ENCODE assay signal across 4 cellular contexts in the genomic region with DNA sequence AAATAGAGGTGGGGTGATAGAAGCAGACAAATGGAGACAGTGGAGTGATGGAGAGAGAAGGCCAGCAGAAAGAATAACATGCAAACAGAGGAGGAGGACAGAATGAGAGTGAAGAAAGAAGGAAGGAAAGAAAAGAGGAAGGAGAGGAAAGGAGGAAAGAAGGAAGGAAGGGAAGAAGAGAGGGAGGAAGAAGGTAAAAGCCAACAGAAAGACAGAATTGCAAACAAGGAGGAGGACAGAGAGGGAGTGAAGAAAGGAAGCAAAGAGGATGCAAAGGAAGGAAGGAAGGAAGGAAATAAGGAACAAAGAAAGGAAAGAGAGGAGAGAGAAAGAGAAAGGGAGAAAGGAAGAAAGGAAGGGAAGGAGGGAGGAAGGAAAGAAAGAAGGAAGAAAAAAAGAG.
A peak's percentile ranks its signal among the peaks of the same experiment; 100 is the strongest.
TF ChIP-seq lines count a peak whose summit lies in the region.

No MANE protein-coding gene starts in this region.

TF ChIP-seq in SK-N-SH, 30 proteins besides CTCF, POLR2A, EP300 and RAD21 (continues in another document):
- TF ChIP-seq, protein P1, sequence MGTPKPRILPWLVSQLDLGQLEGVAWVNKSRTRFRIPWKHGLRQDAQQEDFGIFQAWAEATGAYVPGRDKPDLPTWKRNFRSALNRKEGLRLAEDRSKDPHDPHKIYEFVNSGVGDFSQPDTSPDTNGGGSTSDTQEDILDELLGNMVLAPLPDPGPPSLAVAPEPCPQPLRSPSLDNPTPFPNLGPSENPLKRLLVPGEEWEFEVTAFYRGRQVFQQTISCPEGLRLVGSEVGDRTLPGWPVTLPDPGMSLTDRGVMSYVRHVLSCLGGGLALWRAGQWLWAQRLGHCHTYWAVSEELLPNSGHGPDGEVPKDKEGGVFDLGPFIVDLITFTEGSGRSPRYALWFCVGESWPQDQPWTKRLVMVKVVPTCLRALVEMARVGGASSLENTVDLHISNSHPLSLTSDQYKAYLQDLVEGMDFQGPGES (IDR thresholded peaks at IDR 0.05; ENCODE audit: low read depth, low read length): no peak
- TF ChIP-seq MEF2A (IDR thresholded peaks at IDR 0.05; ENCODE audit: borderline replicate concordance, low read depth) (no peak), TAF1 (IDR thresholded peaks at IDR 0.05; ENCODE audit: borderline replicate concordance, low read depth, low read length) (no peak), RCOR1 (IDR thresholded peaks at IDR 0.05; ENCODE audit: low read length) (no peak), FOXJ3 (CRISPR knock-in tag; IDR thresholded peaks at IDR 0.05) (no peak), NRF1 (IDR thresholded peaks at IDR 0.05; ENCODE audit: low read depth, low read length) (no peak), TCF12 (IDR thresholded peaks at IDR 0.05) (no peak), MXI1 (IDR thresholded peaks at IDR 0.05; ENCODE audit: low read depth, low read length) (no peak), CHD2 (IDR thresholded peaks at IDR 0.05; ENCODE audit: low read length, partially characterized antibody) (no peak), GATA2 (CRISPR knock-in tag; IDR thresholded peaks at IDR 0.05) (no peak), POLR2AphosphoS5 (IDR thresholded peaks at IDR 0.05; ENCODE audit: low read depth, low read length) (no peak)
- TF ChIP-seq, protein P2, sequence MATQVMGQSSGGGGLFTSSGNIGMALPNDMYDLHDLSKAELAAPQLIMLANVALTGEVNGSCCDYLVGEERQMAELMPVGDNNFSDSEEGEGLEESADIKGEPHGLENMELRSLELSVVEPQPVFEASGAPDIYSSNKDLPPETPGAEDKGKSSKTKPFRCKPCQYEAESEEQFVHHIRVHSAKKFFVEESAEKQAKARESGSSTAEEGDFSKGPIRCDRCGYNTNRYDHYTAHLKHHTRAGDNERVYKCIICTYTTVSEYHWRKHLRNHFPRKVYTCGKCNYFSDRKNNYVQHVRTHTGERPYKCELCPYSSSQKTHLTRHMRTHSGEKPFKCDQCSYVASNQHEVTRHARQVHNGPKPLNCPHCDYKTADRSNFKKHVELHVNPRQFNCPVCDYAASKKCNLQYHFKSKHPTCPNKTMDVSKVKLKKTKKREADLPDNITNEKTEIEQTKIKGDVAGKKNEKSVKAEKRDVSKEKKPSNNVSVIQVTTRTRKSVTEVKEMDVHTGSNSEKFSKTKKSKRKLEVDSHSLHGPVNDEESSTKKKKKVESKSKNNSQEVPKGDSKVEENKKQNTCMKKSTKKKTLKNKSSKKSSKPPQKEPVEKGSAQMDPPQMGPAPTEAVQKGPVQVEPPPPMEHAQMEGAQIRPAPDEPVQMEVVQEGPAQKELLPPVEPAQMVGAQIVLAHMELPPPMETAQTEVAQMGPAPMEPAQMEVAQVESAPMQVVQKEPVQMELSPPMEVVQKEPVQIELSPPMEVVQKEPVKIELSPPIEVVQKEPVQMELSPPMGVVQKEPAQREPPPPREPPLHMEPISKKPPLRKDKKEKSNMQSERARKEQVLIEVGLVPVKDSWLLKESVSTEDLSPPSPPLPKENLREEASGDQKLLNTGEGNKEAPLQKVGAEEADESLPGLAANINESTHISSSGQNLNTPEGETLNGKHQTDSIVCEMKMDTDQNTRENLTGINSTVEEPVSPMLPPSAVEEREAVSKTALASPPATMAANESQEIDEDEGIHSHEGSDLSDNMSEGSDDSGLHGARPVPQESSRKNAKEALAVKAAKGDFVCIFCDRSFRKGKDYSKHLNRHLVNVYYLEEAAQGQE (IDR thresholded peaks at IDR 0.05; ENCODE audit: low read depth, low read length): no peak

TF ChIP-seq in SK-N-SH treated with all-trans-retinoic acid at 6 μM for 48 hours, 23 proteins besides CTCF, POLR2A, EP300 and RAD21 (continued from another document and continues in another):
- no peak for TF ChIP-seq ARNTL (CRISPR knock-in tag; IDR thresholded peaks at IDR 0.05; ENCODE audit: borderline replicate concordance, low read depth)
- TF ChIP-seq ZFP3 (CRISPR knock-in tag; IDR thresholded peaks at IDR 0.05): no peak
- TF ChIP-seq, protein P3, sequence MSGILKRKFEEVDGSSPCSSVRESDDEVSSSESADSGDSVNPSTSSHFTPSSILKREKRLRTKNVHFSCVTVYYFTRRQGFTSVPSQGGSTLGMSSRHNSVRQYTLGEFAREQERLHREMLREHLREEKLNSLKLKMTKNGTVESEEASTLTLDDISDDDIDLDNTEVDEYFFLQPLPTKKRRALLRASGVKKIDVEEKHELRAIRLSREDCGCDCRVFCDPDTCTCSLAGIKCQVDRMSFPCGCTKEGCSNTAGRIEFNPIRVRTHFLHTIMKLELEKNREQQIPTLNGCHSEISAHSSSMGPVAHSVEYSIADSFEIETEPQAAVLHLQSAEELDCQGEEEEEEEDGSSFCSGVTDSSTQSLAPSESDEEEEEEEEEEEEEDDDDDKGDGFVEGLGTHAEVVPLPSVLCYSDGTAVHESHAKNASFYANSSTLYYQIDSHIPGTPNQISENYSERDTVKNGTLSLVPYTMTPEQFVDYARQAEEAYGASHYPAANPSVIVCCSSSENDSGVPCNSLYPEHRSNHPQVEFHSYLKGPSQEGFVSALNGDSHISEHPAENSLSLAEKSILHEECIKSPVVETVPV (CRISPR knock-in tag; IDR thresholded peaks at IDR 0.05): no peak
- TF ChIP-seq, protein P4, sequence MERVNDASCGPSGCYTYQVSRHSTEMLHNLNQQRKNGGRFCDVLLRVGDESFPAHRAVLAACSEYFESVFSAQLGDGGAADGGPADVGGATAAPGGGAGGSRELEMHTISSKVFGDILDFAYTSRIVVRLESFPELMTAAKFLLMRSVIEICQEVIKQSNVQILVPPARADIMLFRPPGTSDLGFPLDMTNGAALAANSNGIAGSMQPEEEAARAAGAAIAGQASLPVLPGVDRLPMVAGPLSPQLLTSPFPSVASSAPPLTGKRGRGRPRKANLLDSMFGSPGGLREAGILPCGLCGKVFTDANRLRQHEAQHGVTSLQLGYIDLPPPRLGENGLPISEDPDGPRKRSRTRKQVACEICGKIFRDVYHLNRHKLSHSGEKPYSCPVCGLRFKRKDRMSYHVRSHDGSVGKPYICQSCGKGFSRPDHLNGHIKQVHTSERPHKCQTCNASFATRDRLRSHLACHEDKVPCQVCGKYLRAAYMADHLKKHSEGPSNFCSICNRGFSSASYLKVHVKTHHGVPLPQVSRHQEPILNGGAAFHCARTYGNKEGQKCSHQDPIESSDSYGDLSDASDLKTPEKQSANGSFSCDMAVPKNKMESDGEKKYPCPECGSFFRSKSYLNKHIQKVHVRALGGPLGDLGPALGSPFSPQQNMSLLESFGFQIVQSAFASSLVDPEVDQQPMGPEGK (CRISPR knock-in tag; IDR thresholded peaks at IDR 0.05; ENCODE audit: borderline replicate concordance): no peak
- no peak for TF ChIP-seq TOX (CRISPR knock-in tag; IDR thresholded peaks at IDR 0.05; ENCODE audit: borderline replicate concordance)
- TF ChIP-seq TCF4 (CRISPR knock-in tag; IDR thresholded peaks at IDR 0.05; ENCODE audit: borderline replicate concordance): no peak
- no peak for TF ChIP-seq ZFP30 (CRISPR knock-in tag; IDR thresholded peaks at IDR 0.05)
- TF ChIP-seq OSR1 (CRISPR knock-in tag; IDR thresholded peaks at IDR 0.05): no peak
- no peak for TF ChIP-seq ZNF565 (CRISPR knock-in tag; conservative IDR thresholded peaks at IDR 0.05; ENCODE audit: low read depth)
- no peak for TF ChIP-seq ESRRG (CRISPR knock-in tag; IDR thresholded peaks at IDR 0.05)
- no peak for TF ChIP-seq RARB (CRISPR knock-in tag; IDR thresholded peaks at IDR 0.05)
- TF ChIP-seq SNAI2 (CRISPR knock-in tag; IDR thresholded peaks at IDR 0.05): no peak

TF ChIP-seq in HepG2, 621 proteins besides CTCF, POLR2A, EP300 and RAD21 (continued from another document and continues in another):
- TF ChIP-seq, protein P5, sequence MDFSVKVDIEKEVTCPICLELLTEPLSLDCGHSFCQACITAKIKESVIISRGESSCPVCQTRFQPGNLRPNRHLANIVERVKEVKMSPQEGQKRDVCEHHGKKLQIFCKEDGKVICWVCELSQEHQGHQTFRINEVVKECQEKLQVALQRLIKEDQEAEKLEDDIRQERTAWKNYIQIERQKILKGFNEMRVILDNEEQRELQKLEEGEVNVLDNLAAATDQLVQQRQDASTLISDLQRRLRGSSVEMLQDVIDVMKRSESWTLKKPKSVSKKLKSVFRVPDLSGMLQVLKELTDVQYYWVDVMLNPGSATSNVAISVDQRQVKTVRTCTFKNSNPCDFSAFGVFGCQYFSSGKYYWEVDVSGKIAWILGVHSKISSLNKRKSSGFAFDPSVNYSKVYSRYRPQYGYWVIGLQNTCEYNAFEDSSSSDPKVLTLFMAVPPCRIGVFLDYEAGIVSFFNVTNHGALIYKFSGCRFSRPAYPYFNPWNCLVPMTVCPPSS (IDR thresholded peaks at IDR 0.05): 0 out of 2 replicates have a peak, but pooled peaks have one; percentile 68

TF ChIP-seq in GM12878, 131 proteins besides CTCF, POLR2A, EP300 and RAD21 (continued from another document):
- TF ChIP-seq, protein P6, sequence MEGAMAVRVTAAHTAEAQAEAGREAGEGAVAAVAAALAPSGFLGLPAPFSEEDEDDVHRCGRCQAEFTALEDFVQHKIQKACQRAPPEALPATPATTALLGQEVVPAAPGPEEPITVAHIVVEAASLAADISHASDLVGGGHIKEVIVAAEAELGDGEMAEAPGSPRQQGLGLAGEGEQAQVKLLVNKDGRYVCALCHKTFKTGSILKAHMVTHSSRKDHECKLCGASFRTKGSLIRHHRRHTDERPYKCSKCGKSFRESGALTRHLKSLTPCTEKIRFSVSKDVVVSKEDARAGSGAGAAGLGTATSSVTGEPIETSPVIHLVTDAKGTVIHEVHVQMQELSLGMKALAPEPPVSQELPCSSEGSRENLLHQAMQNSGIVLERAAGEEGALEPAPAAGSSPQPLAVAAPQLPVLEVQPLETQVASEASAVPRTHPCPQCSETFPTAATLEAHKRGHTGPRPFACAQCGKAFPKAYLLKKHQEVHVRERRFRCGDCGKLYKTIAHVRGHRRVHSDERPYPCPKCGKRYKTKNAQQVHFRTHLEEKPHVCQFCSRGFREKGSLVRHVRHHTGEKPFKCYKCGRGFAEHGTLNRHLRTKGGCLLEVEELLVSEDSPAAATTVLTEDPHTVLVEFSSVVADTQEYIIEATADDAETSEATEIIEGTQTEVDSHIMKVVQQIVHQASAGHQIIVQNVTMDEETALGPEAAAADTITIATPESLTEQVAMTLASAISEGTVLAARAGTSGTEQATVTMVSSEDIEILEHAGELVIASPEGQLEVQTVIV (IDR thresholded peaks at IDR 0.05; ENCODE audit: borderline replicate concordance, partially characterized antibody): peak; percentile 35
